8 cellular contexts compared by ENCODE assay signal in the genomic region with DNA sequence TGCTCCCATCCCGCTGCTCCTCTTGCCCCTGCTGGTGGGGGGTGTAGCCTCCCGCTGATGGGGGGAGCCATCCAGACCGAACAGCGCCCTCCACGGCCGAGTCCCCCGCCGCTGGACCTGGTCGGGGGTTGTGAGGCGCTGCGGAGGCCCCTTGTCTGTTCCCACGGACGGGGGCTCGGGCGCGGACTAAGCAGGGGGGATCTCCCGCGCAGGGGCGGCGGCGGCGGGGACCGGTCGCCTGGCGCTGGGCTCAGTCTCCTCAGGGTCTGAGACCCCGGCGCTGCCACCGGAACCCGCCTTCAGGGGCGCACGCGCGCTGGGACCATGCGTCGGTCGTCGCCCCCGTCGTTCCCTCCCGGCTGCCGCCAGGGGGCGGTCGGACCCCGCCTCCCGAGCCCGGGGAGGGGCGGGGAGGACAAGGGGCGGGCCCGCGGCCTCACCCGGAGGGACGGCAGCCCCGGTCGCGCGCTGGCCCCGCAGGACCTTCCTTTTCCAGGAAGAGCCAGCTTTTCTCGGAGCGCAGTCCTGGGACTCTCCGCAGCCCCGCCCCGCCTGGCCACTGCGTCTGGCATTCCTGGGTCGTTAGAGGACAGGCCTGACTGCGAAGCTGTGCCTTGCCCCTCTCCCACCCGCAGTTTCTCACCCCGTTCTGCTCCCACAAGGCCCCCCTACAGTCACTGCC. TPM values are rescaled to one million over a fixed set of nuclear protein-coding genes. Genes with fewer than 3 reads are reported as not detected.
DNase-seq lines count a peak whose midpoint lies in the region; TF ChIP-seq lines count a peak whose summit lies in the region.

No MANE protein-coding gene starts in this region.

- peak overlapping the region; percentile 77 to 83 for H3K27ac ChIP-seq in right atrium auricular region
- peak overlapping the region; percentile 58 to 85 for H3K27ac ChIP-seq in uterus

- DNase-seq in G401 (ENCODE audit: low spot score) (peak; percentile 81), GOT3 (lab: John Stamatoyannopoulos, UW) (peak; percentile 50), LoVo (ENCODE audit: low spot score) (peak; percentile 96), T-helper 1 cell (peak; percentile 76 to 91 (median 81)), amygdala (lab: John Stamatoyannopoulos, UW) (peak in 51 of 56 donors; percentile 6 to 84 (median 61)), right atrium auricular region (ENCODE audit: low spot score) (peak; percentile 89), putamen (ENCODE audit: low spot score) (peak; percentile 76), uterus (peak; percentile 72 to 86)

- H3K4me3 ChIP-seq in right atrium auricular region (peak overlapping the region; percentile 68 to 95), uterus (peak overlapping the region; percentile 65 to 91)

- intact Hi-C loops in uterus (cut with DNase I; ENCODE audit: low total_unique reads): loop anchor here (5.0 kb wide), 1 partner anchor 108 kb away; no protein-coding TSS in a partner anchor

- TF ChIP-seq POLR2A in uterus (IDR thresholded peaks at IDR 0.05): peak in 1 of 2 donors; percentile 51

- H3K36me3 ChIP-seq in right atrium auricular region: no peaks in the 10 kb centered on the region
- H3K36me3 ChIP-seq in uterus: no peaks in the 10 kb centered on the region

- H3K27me3 ChIP-seq in right atrium auricular region (no peaks in the 10 kb centered on the region), uterus (no peaks in the 10 kb centered on the region)

- H3K9me3 ChIP-seq in right atrium auricular region: no peaks in the 10 kb centered on the region
- no peaks in the 10 kb centered on the region for H3K9me3 ChIP-seq in uterus

- peaks cover 0 to 21% of the 10 kb centered on the region in 2 donors for H3K4me1 ChIP-seq in right atrium auricular region
- H3K4me1 ChIP-seq in uterus: peaks cover 0 to 10% of the 10 kb centered on the region in 2 donors

- peak; percentile 97 to 98 for TF ChIP-seq CTCF in right atrium auricular region (IDR thresholded peaks at IDR 0.05)
- TF ChIP-seq CTCF in uterus (IDR thresholded peaks at IDR 0.05): peak; percentile 78 to 98 (median 98)

- in situ Hi-C loops in G401 (cut with HindIII; ENCODE audit: low sequenced_read_pairs): no loop called here

RNA-seq across cellular contexts. Expression of a gene that starts 6.3 kb away (rescaled TPM):
- total RNA-seq in G401 (2014; rRNA removed; shearing (Covaris generic)): 17.4 and 22.8 TPM in 2 replicates
- 10 to 100 TPM; 52.9 to 56.0 TPM for total RNA-seq in right atrium auricular region
- 10 to 100 TPM in 3 of 4 donors, 1 to 10 TPM in 1; 7.5 to 37.1 (median 20.9) TPM for total RNA-seq in uterus

RNA-seq across cellular contexts. Expression of a gene that starts 12.8 kb away (rescaled TPM):
- total RNA-seq in G401 (2014; rRNA removed; shearing (Covaris generic)): 0.95 and 2.9 TPM in 2 replicates
- 1 to 10 TPM in 1 of 2 donors, under 1 TPM in 1; 0.30 to 1.7 TPM for total RNA-seq in right atrium auricular region
- total RNA-seq in uterus: 1 to 10 TPM in 1 of 4 donors, under 1 TPM in 1, not detected in 2; 0.21 to 1.1 TPM

RNA-seq across cellular contexts. Expression of a gene that starts 22.4 kb away (rescaled TPM):
- total RNA-seq in G401 (2014; rRNA removed; shearing (Covaris generic)): 1.1 and 1.2 TPM in 2 replicates
- total RNA-seq in right atrium auricular region (under 1 TPM in 1 of 2 donors, not detected in 1; 0.28 TPM), uterus (1 to 10 TPM in 1 of 4 donors, under 1 TPM in 2, not detected in 1; 0.26 to 1.9 (median 0.29) TPM)

RNA-seq across cellular contexts. Expression of a gene that starts 35.3 kb away (rescaled TPM):
- total RNA-seq in G401 (2014; rRNA removed; shearing (Covaris generic)): 106 and 120 TPM in 2 replicates
- total RNA-seq in right atrium auricular region: 10 to 100 TPM in 1 of 2 donors, 1 to 10 TPM in 1; 7.4 to 12.6 TPM
- total RNA-seq in uterus: 10 to 100 TPM in 3 of 4 donors, 1 to 10 TPM in 1; 3.8 to 29.0 (median 22.3) TPM

RNA-seq across cellular contexts. Expression of a gene that starts 35.4 kb away (rescaled TPM):
- total RNA-seq in G401 (2014; rRNA removed; shearing (Covaris generic)): 55.9 and 59.3 TPM in 2 replicates
- total RNA-seq in right atrium auricular region (10 to 100 TPM; 22.5 to 33.1 TPM), uterus (10 to 100 TPM in 3 of 4 donors, 1 to 10 TPM in 1; 3.6 to 67.5 (median 25.4) TPM)

Comparison
In these comparisons a context has a peak if more than half of its experiments do, and no peak if none do; other contexts are left out.
1. Peak in every context shown above with its lines: DNase-seq, H3K4me3 ChIP-seq and H3K27ac ChIP-seq.